Comparison of ENCODE assay signal across 32 cellular contexts in genomic region chr15:98969126-98969735, GRCh38. TPM values are rescaled to one million over a fixed set of nuclear protein-coding genes. Genes with fewer than 3 reads are reported as not detected.
"Had no signal": no experiment of that assay in that cellular context is flagged by ENCODE, and none has a peak within 500 bp of the region (broad histone marks: within the 10 kb centered on the region; RNA-seq: fewer than 3 reads in every experiment).

No MANE protein-coding gene starts in this region.

- DNase-seq: activated CD4-positive, alpha-beta memory T cell treated with anti-CD3 and anti-CD28 coated beads for 36 hours; activated CD4-positive, alpha-beta T cell treated with anti-CD3 and anti-CD28 coated beads for 36 hours; activated CD4-positive, alpha-beta T cell treated with anti-CD3 and anti-CD28 coated beads, Interleukin-2, amount 10 ng/mL, durations not matched to agents 24 days and 14 days; activated CD4-positive, CD25-positive, alpha-beta regulatory T cell; activated CD4-positive, CD25-positive, alpha-beta regulatory T cell treated with anti-CD3 and anti-CD28 coated beads, Interleukin-2, amount 50 U/mL, for 72 hours; activated CD8-positive, alpha-beta memory T cell treated with anti-CD3 and anti-CD28 coated beads, Interleukin-2, amount 10 ng/mL, durations not matched to agents 7 days and 5 days; activated CD8-positive, alpha-beta memory T cell treated with anti-CD3 and anti-CD28 coated beads, Interleukin-2, amount 50 U/mL, for 4 hours; activated CD8-positive, alpha-beta T cell treated with anti-CD3 and anti-CD28 coated beads, Interleukin-2, amount 10 ng/mL, durations not matched to agents 7 days and 5 days; activated effector memory CD4-positive, alpha-beta T cell treated with anti-CD3 and anti-CD28 coated beads, Interleukin-2, amount 50 U/mL, for 16 hours; activated naive CD4-positive, alpha-beta T cell treated with anti-CD3 and anti-CD28 coated beads for 36 hours; activated naive CD8-positive, alpha-beta T cell treated with anti-CD3 and anti-CD28 coated beads for 36 hours; activated T-cell treated with anti-CD3 and anti-CD28 coated beads, Interleukin-2, amount 50 U/mL, for 1 hour; activated T-cell treated with anti-CD3 and anti-CD28 coated beads, Interleukin-2, amount 50 U/mL, for 48 hours; brain microvascular endothelial cell; dorsolateral prefrontal cortex; effector memory CD4-positive, alpha-beta T cell; erythroblast; foreskin keratinocyte; gastrocnemius medialis; T-helper 2 cell had no signal

- H3K4me3 ChIP-seq: coronary artery, dorsolateral prefrontal cortex, esophagus muscularis mucosa, gastrocnemius medialis had no signal

- H3K36me3 ChIP-seq: brain microvascular endothelial cell, esophagus muscularis mucosa, gastrocnemius medialis had no signal

- H3K27ac ChIP-seq: brain microvascular endothelial cell, coronary artery, dorsolateral prefrontal cortex, esophagus muscularis mucosa, foreskin keratinocyte, gastrocnemius medialis had no signal

- H3K4me3 Mint-ChIP-seq: activated CD4-positive, alpha-beta memory T cell treated with anti-CD3 and anti-CD28 coated beads for 36 hours; activated CD4-positive, alpha-beta T cell treated with anti-CD3 and anti-CD28 coated beads for 36 hours; activated CD4-positive, alpha-beta T cell treated with anti-CD3 and anti-CD28 coated beads, Interleukin-2, amount 10 ng/mL, durations not matched to agents 24 days and 14 days; activated CD8-positive, alpha-beta memory T cell treated with anti-CD3 and anti-CD28 coated beads, Interleukin-2, amount 10 ng/mL, durations not matched to agents 7 days and 5 days; activated CD8-positive, alpha-beta T cell treated with anti-CD3 and anti-CD28 coated beads, Interleukin-2, amount 10 ng/mL, durations not matched to agents 7 days and 5 days; activated naive CD4-positive, alpha-beta T cell treated with anti-CD3 and anti-CD28 coated beads for 36 hours; activated naive CD4-positive, alpha-beta T cell treated with anti-CD3 and anti-CD28 coated beads, Interleukin-2, amount 50 U/mL, for 24 hours; activated naive CD8-positive, alpha-beta T cell treated with anti-CD3 and anti-CD28 coated beads for 36 hours; activated T-helper 1 cell treated with anti-CD3 and anti-CD28 coated beads, Interleukin-12 subunit alpha, Interleukin-12 subunit beta, Interleukin-2, Interleukin-4 antibody, amounts not matched to agents 30 ng/mL and 10 ng/mL and 1 ng/mL, durations not matched to agents 14 hours and 24 hours and 36 hours; central memory CD8-positive, alpha-beta T cell; dendritic cell treated with granulocyte-macrophage colony-stimulating factor and Interleukin-4, amounts not matched to agents 40 ng/mL and 50 ng/mL, for 4 days had no signal

- H3K4me1 ChIP-seq: foreskin keratinocyte had no signal

- H3K27me3 Mint-ChIP-seq: activated CD4-positive, alpha-beta memory T cell treated with anti-CD3 and anti-CD28 coated beads for 36 hours; activated CD4-positive, alpha-beta T cell treated with anti-CD3 and anti-CD28 coated beads for 36 hours; activated CD8-positive, alpha-beta memory T cell treated with anti-CD3 and anti-CD28 coated beads, Interleukin-2, amount 10 ng/mL, durations not matched to agents 7 days and 5 days; activated naive CD4-positive, alpha-beta T cell treated with anti-CD3 and anti-CD28 coated beads, Interleukin-2, amount 50 U/mL, for 24 hours; activated naive CD8-positive, alpha-beta T cell treated with anti-CD3 and anti-CD28 coated beads for 36 hours; dendritic cell treated with granulocyte-macrophage colony-stimulating factor and Interleukin-4, amounts not matched to agents 40 ng/mL and 50 ng/mL, for 4 days had no signal

- H3K4me1 Mint-ChIP-seq: activated CD4-positive, alpha-beta T cell treated with anti-CD3 and anti-CD28 coated beads for 36 hours; activated CD4-positive, alpha-beta T cell treated with anti-CD3 and anti-CD28 coated beads, Interleukin-2, amount 10 ng/mL, durations not matched to agents 24 days and 14 days; activated CD8-positive, alpha-beta memory T cell treated with anti-CD3 and anti-CD28 coated beads, Interleukin-2, amount 10 ng/mL, durations not matched to agents 7 days and 5 days; activated naive CD4-positive, alpha-beta T cell treated with anti-CD3 and anti-CD28 coated beads, Interleukin-2, amount 50 U/mL, for 24 hours; activated naive CD8-positive, alpha-beta T cell treated with anti-CD3 and anti-CD28 coated beads for 36 hours; central memory CD8-positive, alpha-beta T cell had no signal

- H3K36me3 Mint-ChIP-seq: activated CD4-positive, alpha-beta memory T cell treated with anti-CD3 and anti-CD28 coated beads for 36 hours; activated CD8-positive, alpha-beta memory T cell treated with anti-CD3 and anti-CD28 coated beads, Interleukin-2, amount 10 ng/mL, durations not matched to agents 7 days and 5 days; activated naive CD8-positive, alpha-beta T cell treated with anti-CD3 and anti-CD28 coated beads for 36 hours had no signal

- H3K27ac Mint-ChIP-seq: activated CD4-positive, alpha-beta memory T cell treated with anti-CD3 and anti-CD28 coated beads for 36 hours; activated CD4-positive, alpha-beta T cell treated with anti-CD3 and anti-CD28 coated beads for 36 hours; activated CD4-positive, alpha-beta T cell treated with anti-CD3 and anti-CD28 coated beads, Interleukin-2, amount 10 ng/mL, durations not matched to agents 24 days and 14 days; activated CD8-positive, alpha-beta memory T cell treated with anti-CD3 and anti-CD28 coated beads, Interleukin-2, amount 10 ng/mL, durations not matched to agents 7 days and 5 days; activated CD8-positive, alpha-beta T cell treated with anti-CD3 and anti-CD28 coated beads, Interleukin-2, amount 10 ng/mL, durations not matched to agents 7 days and 5 days; activated naive CD4-positive, alpha-beta T cell treated with anti-CD3 and anti-CD28 coated beads for 36 hours; activated naive CD4-positive, alpha-beta T cell treated with anti-CD3 and anti-CD28 coated beads, Interleukin-2, amount 50 U/mL, for 24 hours; activated naive CD8-positive, alpha-beta T cell treated with anti-CD3 and anti-CD28 coated beads for 36 hours; activated T-helper 1 cell treated with anti-CD3 and anti-CD28 coated beads, Interleukin-12 subunit alpha, Interleukin-12 subunit beta, Interleukin-2, Interleukin-4 antibody, amounts not matched to agents 30 ng/mL and 10 ng/mL and 1 ng/mL, durations not matched to agents 14 hours and 24 hours and 36 hours; activated T-helper 2 cell treated with anti-CD3 and anti-CD28 coated beads, Interferon-gamma antibody, Interleukin-2, Interleukin-4, amounts not matched to agents 10 μg/mL and 5 μg/mL and 100 μg/mL, durations not matched to agents 14 hours and 24 hours and 36 hours; dendritic cell treated with granulocyte-macrophage colony-stimulating factor and Interleukin-4, amounts not matched to agents 40 ng/mL and 50 ng/mL, for 4 days had no signal

- ATAC-seq: activated CD4-positive, alpha-beta T cell treated with anti-CD3 and anti-CD28 coated beads for 36 hours; activated CD8-positive, alpha-beta memory T cell treated with anti-CD3 and anti-CD28 coated beads, Interleukin-2, amount 10 ng/mL, durations not matched to agents 7 days and 5 days; activated CD8-positive, alpha-beta T cell treated with anti-CD3 and anti-CD28 coated beads, Interleukin-2, amount 10 ng/mL, durations not matched to agents 7 days and 5 days; foreskin keratinocyte; gastrocnemius medialis had no signal

- H3K27me3 ChIP-seq: brain microvascular endothelial cell, dorsolateral prefrontal cortex, esophagus muscularis mucosa, foreskin keratinocyte, gastrocnemius medialis had no signal

- H3K9me3 ChIP-seq: esophagus muscularis mucosa, gastrocnemius medialis had no signal

- H3K9me3 Mint-ChIP-seq: activated CD4-positive, alpha-beta memory T cell treated with anti-CD3 and anti-CD28 coated beads for 36 hours; activated CD4-positive, alpha-beta T cell treated with anti-CD3 and anti-CD28 coated beads, Interleukin-2, amount 10 ng/mL, durations not matched to agents 24 days and 14 days; activated naive CD4-positive, alpha-beta T cell treated with anti-CD3 and anti-CD28 coated beads, Interleukin-2, amount 50 U/mL, for 24 hours; activated naive CD8-positive, alpha-beta T cell treated with anti-CD3 and anti-CD28 coated beads for 36 hours; activated T-helper 1 cell treated with anti-CD3 and anti-CD28 coated beads, Interleukin-12 subunit alpha, Interleukin-12 subunit beta, Interleukin-2, Interleukin-4 antibody, amounts not matched to agents 30 ng/mL and 10 ng/mL and 1 ng/mL, durations not matched to agents 14 hours and 24 hours and 36 hours; activated T-helper 2 cell treated with anti-CD3 and anti-CD28 coated beads, Interferon-gamma antibody, Interleukin-2, Interleukin-4, amounts not matched to agents 10 μg/mL and 5 μg/mL and 100 μg/mL, durations not matched to agents 14 hours and 24 hours and 36 hours; central memory CD8-positive, alpha-beta T cell; dendritic cell treated with granulocyte-macrophage colony-stimulating factor and Interleukin-4, amounts not matched to agents 40 ng/mL and 50 ng/mL, for 4 days had no signal

RNA-seq across cellular contexts. Expression of gene PGPEP1L, which starts 38.4 kb away (rescaled TPM):
- total RNA-seq: activated CD4-positive, alpha-beta memory T cell treated with anti-CD3 and anti-CD28 coated beads for 36 hours; activated CD4-positive, alpha-beta T cell treated with anti-CD3 and anti-CD28 coated beads for 36 hours; activated CD4-positive, alpha-beta T cell treated with anti-CD3 and anti-CD28 coated beads, Interleukin-2, amount 10 ng/mL, durations not matched to agents 24 days and 14 days; activated CD8-positive, alpha-beta memory T cell treated with anti-CD3 and anti-CD28 coated beads for 36 hours; activated CD8-positive, alpha-beta memory T cell treated with anti-CD3 and anti-CD28 coated beads, Interleukin-2, amount 10 ng/mL, durations not matched to agents 7 days and 5 days; activated CD8-positive, alpha-beta T cell treated with anti-CD3 and anti-CD28 coated beads, Interleukin-2, amount 10 ng/mL, durations not matched to agents 7 days and 5 days; activated naive CD4-positive, alpha-beta T cell treated with anti-CD3 and anti-CD28 coated beads for 36 hours; activated naive CD8-positive, alpha-beta T cell treated with anti-CD3 and anti-CD28 coated beads for 36 hours; activated T-helper 1 cell treated with anti-CD3 and anti-CD28 coated beads, Interleukin-12 subunit alpha, Interleukin-12 subunit beta, Interleukin-2, Interleukin-4 antibody, amounts not matched to agents 30 ng/mL and 10 ng/mL and 1 ng/mL, durations not matched to agents 14 hours and 24 hours and 36 hours; activated T-helper 2 cell treated with anti-CD3 and anti-CD28 coated beads, Interferon-gamma antibody, Interleukin-2, Interleukin-4, amounts not matched to agents 10 μg/mL and 5 μg/mL and 100 μg/mL, durations not matched to agents 14 hours and 24 hours and 36 hours; astrocyte; bronchial epithelial cell; foreskin keratinocyte; glomerular endothelial cell; T-helper 1 cell treated with Interleukin-12 subunit alpha and Interleukin-12 subunit beta and Interleukin-4 antibody, amounts not matched to agents 30 ng/mL and 1 ng/mL, for 36 hours had no signal
- polyA plus RNA-seq: foreskin keratinocyte had no signal
